Comparison of ENCODE assay signal across 15 cellular contexts in genomic region chrX:118588715-118589114, GRCh38.
DNase-seq lines count a peak whose midpoint lies in the region; FAIRE-seq and TF ChIP-seq lines count a peak whose summit lies in the region.
"Had no signal": no experiment of that assay in that cellular context is flagged by ENCODE, and none has a peak within 500 bp of the region (broad histone marks: within the 10 kb centered on the region; RNA-seq: fewer than 3 reads in every experiment).

No MANE protein-coding gene starts in this region.

- peak overlapping the region; percentile 69 for H3K27ac Mint-ChIP-seq in activated naive CD4-positive, alpha-beta T cell treated with anti-CD3 and anti-CD28 coated beads for 36 hours
- no peak overlapping the region for H3K27ac Mint-ChIP-seq in astrocyte (ENCODE audit: unreplicated experiment)
- H3K27ac Mint-ChIP-seq: CD8-positive, alpha-beta T cell; IgD-negative memory B cell had no signal

- no peaks in the 10 kb centered on the region for H3K9me3 ChIP-seq in astrocyte (ENCODE audit: insufficient read depth, low read depth, low read length)
- no peaks in the 10 kb centered on the region for H3K9me3 ChIP-seq in parathyroid adenoma (ENCODE audit: control insufficient read depth, low read length)
- H3K9me3 ChIP-seq: A549, BE2C, Caco-2 had no signal

- H3K4me1 Mint-ChIP-seq in activated naive CD4-positive, alpha-beta T cell treated with anti-CD3 and anti-CD28 coated beads for 36 hours (ENCODE audit: low read depth): peaks cover 18% of the 10 kb centered on the region
- H3K4me1 Mint-ChIP-seq in astrocyte (ENCODE audit: low read depth, unreplicated experiment): no peaks in the 10 kb centered on the region

- H3K4me3 Mint-ChIP-seq in activated naive CD4-positive, alpha-beta T cell treated with anti-CD3 and anti-CD28 coated beads for 36 hours: no peak overlapping the region
- no peak overlapping the region for H3K4me3 Mint-ChIP-seq in astrocyte (ENCODE audit: unreplicated experiment)
- H3K4me3 Mint-ChIP-seq: CD8-positive, alpha-beta T cell; IgD-negative memory B cell had no signal

- no peaks in the 10 kb centered on the region for H3K9me3 Mint-ChIP-seq in activated naive CD4-positive, alpha-beta T cell treated with anti-CD3 and anti-CD28 coated beads for 36 hours
- no peaks in the 10 kb centered on the region for H3K9me3 Mint-ChIP-seq in astrocyte (ENCODE audit: unreplicated experiment)
- H3K9me3 Mint-ChIP-seq: CD8-positive, alpha-beta T cell had no signal

- H3K4me1 ChIP-seq in astrocyte (ENCODE audit: insufficient read depth, low read length) (no peaks in the 10 kb centered on the region), parathyroid adenoma (no peaks in the 10 kb centered on the region)
- H3K4me1 ChIP-seq: A549, BE2C, Caco-2 had no signal

- H3K27ac ChIP-seq in astrocyte (ENCODE audit: low read depth, low read length) (no peak overlapping the region), parathyroid adenoma (no peak overlapping the region)
- H3K27ac ChIP-seq: A549, C4-2B, GM23248 had no signal

- TF ChIP-seq CTCF in astrocyte (IDR thresholded peaks at IDR 0.05; ENCODE audit: insufficient read depth, low read depth, low read length): no peak
- no peak for TF ChIP-seq CTCF in parathyroid adenoma (IDR thresholded peaks at IDR 0.05)

- no peaks in the 10 kb centered on the region for H3K27me3 ChIP-seq in astrocyte (ENCODE audit: insufficient read depth, low read length)
- no peaks in the 10 kb centered on the region for H3K27me3 ChIP-seq in parathyroid adenoma (ENCODE audit: control insufficient read depth, insufficient read depth, low read length)
- H3K27me3 ChIP-seq: BE2C had no signal

- H3K4me2 ChIP-seq in astrocyte (ENCODE audit: low read length): no peak overlapping the region
- H3K4me2 ChIP-seq in parathyroid adenoma (ENCODE audit: low read length): no peak overlapping the region
- H3K4me2 ChIP-seq: A549 had no signal

- FAIRE-seq in astrocyte (lab: Jason Lieb, UNC): no peak

- DNase-seq in activated naive CD4-positive, alpha-beta T cell treated with anti-CD3 and anti-CD28 coated beads for 36 hours: no peak
- DNase-seq in activated naive CD4-positive, alpha-beta T cell (lab: John Stamatoyannopoulos, UW): no peak
- DNase-seq in HEK293T (ENCODE audit: extremely low spot score) (peak; percentile 20), astrocyte (ENCODE audit: low read depth) (peak; percentile 8), RPMI8226 (no peak), COR-L47 (lab: John Stamatoyannopoulos, UW) (no peak)
- DNase-seq: BE2C; Caco-2; CD8-positive, alpha-beta T cell; GM23248; H7 had no signal

- intact Hi-C loops in activated naive CD4-positive, alpha-beta T cell treated with anti-CD3 and anti-CD28 coated beads for 36 hours (cut with micrococcal nuclease): loop anchor here (2.0 kb wide), 1 partner anchor 52 kb away; no protein-coding TSS in a partner anchor

- H3K4me3 ChIP-seq in astrocyte (ENCODE audit: insufficient read depth, low read depth, low read length) (no peak overlapping the region), parathyroid adenoma (ENCODE audit: low read depth, low read length) (no peak overlapping the region)
- H3K4me3 ChIP-seq: A549, GM23248 had no signal

- H3K27me3 Mint-ChIP-seq in activated naive CD4-positive, alpha-beta T cell treated with anti-CD3 and anti-CD28 coated beads for 36 hours (ENCODE audit: low read depth): no peaks in the 10 kb centered on the region
- no peaks in the 10 kb centered on the region for H3K27me3 Mint-ChIP-seq in astrocyte (ENCODE audit: low read depth, unreplicated experiment)
- H3K27me3 Mint-ChIP-seq: IgD-negative memory B cell had no signal

- CTCF ChIA-PET in activated naive CD4-positive, alpha-beta T cell treated with anti-CD3 and anti-CD28 coated beads for 36 hours (lab: Charles Lee): interaction anchor here (1.2 kb wide), 1 partner anchor 13 kb away, joined by 6 read pairs; no protein-coding TSS in a partner anchor
- CTCF ChIA-PET in HEK293T (lab: Yijun Ruan, JAX): no interaction called here

- H2AFZ ChIP-seq in astrocyte (ENCODE audit: low read depth, low read length) (no peak overlapping the region), parathyroid adenoma (peak overlapping the region; percentile 12)
- H2AFZ ChIP-seq: GM23248 had no signal

- H3K9ac ChIP-seq in astrocyte (ENCODE audit: low read length): no peak overlapping the region
- no peak overlapping the region for H3K9ac ChIP-seq in parathyroid adenoma
- H3K9ac ChIP-seq: GM23248 had no signal

- POLR2A ChIA-PET in HEK293T (lab: Yijun Ruan, JAX): no interaction called here

- no peaks in the 10 kb centered on the region for H4K20me1 ChIP-seq in astrocyte (ENCODE audit: insufficient read depth, low read length)

- H3K36me3 Mint-ChIP-seq in activated naive CD4-positive, alpha-beta T cell treated with anti-CD3 and anti-CD28 coated beads for 36 hours (ENCODE audit: low read depth): peaks cover 12% of the 10 kb centered on the region
- no peaks in the 10 kb centered on the region for H3K36me3 Mint-ChIP-seq in astrocyte (ENCODE audit: low read depth, unreplicated experiment)

- H3K36me3 ChIP-seq in astrocyte (ENCODE audit: insufficient read depth, low read length) (no peaks in the 10 kb centered on the region), parathyroid adenoma (ENCODE audit: control insufficient read depth, insufficient read depth, low read length) (no peaks in the 10 kb centered on the region)
- H3K36me3 ChIP-seq: BE2C had no signal

- H3K79me2 ChIP-seq in astrocyte (ENCODE audit: insufficient read depth, low read length): no peaks in the 10 kb centered on the region
- H3K79me2 ChIP-seq in parathyroid adenoma: no peaks in the 10 kb centered on the region

TF ChIP-seq in HEK293T, 16 proteins besides CTCF, POLR2A, EP300 and RAD21:
- TF ChIP-seq LEF1 (IDR thresholded peaks at IDR 0.05; ENCODE audit: borderline replicate concordance) (peak; percentile 40; the same call in 1 of the 2 replicates), SUZ12 (IDR thresholded peaks at IDR 0.05) (no peak), FOXM1 (IDR thresholded peaks at IDR 0.05; ENCODE audit: borderline replicate concordance) (no peak), CTBP1 (IDR thresholded peaks at IDR 0.05; ENCODE audit: borderline replicate concordance) (peak; percentile 78), NFRKB (IDR thresholded peaks at IDR 0.05) (no peak)
- TF ChIP-seq, protein P1, sequence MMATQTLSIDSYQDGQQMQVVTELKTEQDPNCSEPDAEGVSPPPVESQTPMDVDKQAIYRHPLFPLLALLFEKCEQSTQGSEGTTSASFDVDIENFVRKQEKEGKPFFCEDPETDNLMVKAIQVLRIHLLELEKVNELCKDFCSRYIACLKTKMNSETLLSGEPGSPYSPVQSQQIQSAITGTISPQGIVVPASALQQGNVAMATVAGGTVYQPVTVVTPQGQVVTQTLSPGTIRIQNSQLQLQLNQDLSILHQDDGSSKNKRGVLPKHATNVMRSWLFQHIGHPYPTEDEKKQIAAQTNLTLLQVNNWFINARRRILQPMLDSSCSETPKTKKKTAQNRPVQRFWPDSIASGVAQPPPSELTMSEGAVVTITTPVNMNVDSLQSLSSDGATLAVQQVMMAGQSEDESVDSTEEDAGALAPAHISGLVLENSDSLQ (IDR thresholded peaks at IDR 0.05): peak; percentile 82
TF ChIP-seq in HEK293T: peak in this region for 3.

Comparison
In these comparisons a context has a peak if more than half of its experiments do, and no peak if none do; other contexts are left out.
1. DNase-seq: peak in HEK293T (single experiment) and astrocyte (single experiment); none in activated naive CD4-positive, alpha-beta T cell treated with anti-CD3 and anti-CD28 coated beads for 36 hours (single experiment), activated naive CD4-positive, alpha-beta T cell (0 of 4), RPMI8226 (single experiment) and COR-L47 (single experiment).